Comparison of ENCODE assay signal across 7 cellular contexts in the genomic region with DNA sequence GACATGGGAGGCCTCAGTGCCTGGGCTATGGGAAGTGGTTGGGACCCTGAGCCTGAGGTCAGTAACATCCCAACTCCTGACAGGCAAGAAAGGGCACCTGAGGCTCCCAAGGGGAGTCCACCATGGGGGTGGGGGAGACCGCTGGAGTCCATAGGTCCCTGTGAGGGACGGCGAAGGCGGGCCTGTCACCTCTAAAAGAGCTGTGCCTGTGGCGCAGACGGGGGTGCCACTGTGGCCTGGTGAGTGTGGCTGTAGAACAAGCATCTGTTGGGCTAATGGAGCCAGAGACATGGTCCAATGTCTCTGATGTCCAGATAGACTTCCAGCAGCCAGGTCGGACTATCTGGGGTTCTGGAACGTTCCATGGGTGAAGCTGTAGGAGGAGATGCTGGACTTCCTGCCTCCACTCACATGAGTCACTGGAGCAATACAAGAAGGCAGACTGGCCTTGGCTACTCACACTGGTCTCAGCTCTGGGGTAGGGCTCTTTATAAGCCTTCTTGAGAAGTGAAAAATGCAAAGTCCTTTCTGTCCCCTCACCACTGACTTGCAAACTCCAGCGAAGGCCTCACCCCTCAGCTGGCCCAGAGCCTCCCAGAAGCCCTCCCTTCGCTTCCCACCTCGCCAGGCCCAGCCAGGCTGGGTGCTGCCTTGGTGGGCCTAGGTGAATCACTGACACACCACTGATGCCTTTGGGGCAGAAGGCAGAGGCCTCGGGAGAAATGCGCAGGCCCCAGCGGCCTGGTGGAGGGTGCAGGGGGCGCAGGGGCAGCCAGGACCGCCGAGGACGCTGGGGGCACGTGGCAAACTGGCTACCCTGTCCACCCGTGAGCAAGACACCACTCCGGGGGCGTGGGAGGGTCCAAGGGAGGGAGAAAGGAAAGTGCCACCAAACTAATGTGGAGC. TPM values are rescaled to one million over a fixed set of nuclear protein-coding genes. Genes with fewer than 3 reads are reported as not detected.
A peak's percentile ranks its signal among the peaks of the same experiment; 100 is the strongest.
DNase-seq lines count a peak whose midpoint lies in the region; ATAC-seq and TF ChIP-seq lines count a peak whose summit lies in the region.

No MANE protein-coding gene starts in this region.

- H3K9ac ChIP-seq in colonic mucosa (ENCODE audit: low read depth in 2 of 2, low read length in 2 of 2): peak overlapping the region; percentile 35 to 58

- H3K4me3 ChIP-seq in colonic mucosa (no peak overlapping the region), muscle layer of duodenum (ENCODE audit: low read depth in 1 of 2, low read length in 2 of 2) (no peak overlapping the region)

- peak overlapping the region; percentile 82 for H3K27ac ChIP-seq in colonic mucosa
- H3K27ac ChIP-seq in muscle layer of duodenum (ENCODE audit: low read length): peak overlapping the region; percentile 23

- TF ChIP-seq CTCF in colonic mucosa (IDR thresholded peaks at IDR 0.05): no peak

- ATAC-seq in HG03442 (IDR thresholded peaks at IDR 0.05; ENCODE audit: unreplicated experiment) (no peak), GM21825 (IDR thresholded peaks at IDR 0.05; ENCODE audit: unreplicated experiment) (no peak)

- no peaks in the 10 kb centered on the region for H3K27me3 ChIP-seq in colonic mucosa
- no peaks in the 10 kb centered on the region for H3K27me3 ChIP-seq in muscle layer of duodenum (ENCODE audit: low read depth, low read length)

- DNase-seq in RPMI7951 (ENCODE audit: low read depth) (peak; percentile 58), colonic mucosa (peak; percentile 67), D341Med (ENCODE audit: low spot score) (no peak)

- peak; percentile 69 for TF ChIP-seq POLR2A in GM15510 (IDR thresholded peaks at IDR 0.05; ENCODE audit: borderline replicate concordance, extremely low read depth, insufficient read length)

- intact Hi-C loops in colonic mucosa (cut with DNase I): loop anchor here (5.0 kb wide), 2 partner anchors 84 to 141 kb away; no protein-coding TSS in a partner anchor

- H3K9me3 ChIP-seq in colonic mucosa: no peaks in the 10 kb centered on the region
- H3K9me3 ChIP-seq in muscle layer of duodenum (ENCODE audit: control insufficient read depth in 1 of 2, low read length in 2 of 2): no peaks in the 10 kb centered on the region

- H3K36me3 ChIP-seq in colonic mucosa: no peaks in the 10 kb centered on the region
- H3K36me3 ChIP-seq in muscle layer of duodenum (ENCODE audit: control insufficient read depth in 1 of 2, insufficient read depth in 2 of 2, low read length in 2 of 2): no peaks in the 10 kb centered on the region

- H3K4me1 ChIP-seq in colonic mucosa (no peaks in the 10 kb centered on the region), muscle layer of duodenum (ENCODE audit: control insufficient read depth in 1 of 2, insufficient read depth in 2 of 2, low read length in 2 of 2) (peaks cover 12 to 17% of the 10 kb centered on the region in 2 donors)

RNA-seq across cellular contexts. Expression of a gene that starts 1.1 kb away (rescaled TPM):
- 15.7 and 16.3 TPM in 2 replicates for total RNA-seq in RPMI7951 (2014; rRNA removed; shearing (Covaris generic))
- 10 to 100 TPM; 20.8 to 26.0 TPM for total RNA-seq in colonic mucosa
